29 cellular contexts compared by ENCODE assay signal in the genomic region with DNA sequence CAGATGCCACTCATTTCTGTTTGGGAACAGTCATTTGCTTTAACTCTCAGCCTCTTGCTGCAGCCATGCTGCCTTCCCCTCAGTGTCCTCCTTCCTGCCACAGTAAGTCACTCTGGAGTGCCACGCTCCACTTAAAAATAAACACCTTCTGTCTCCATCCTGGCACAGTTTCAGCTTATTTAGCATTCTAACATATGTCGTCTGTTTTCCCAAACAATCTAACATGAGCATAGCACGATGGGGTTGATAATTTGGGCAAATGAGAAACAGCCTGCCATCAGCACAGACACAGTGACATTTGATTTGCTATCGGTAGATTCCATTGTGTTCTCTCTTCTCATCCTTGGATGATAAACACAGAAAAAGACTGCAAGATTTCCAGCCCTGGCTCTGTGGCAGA.
"Had no signal": no experiment of that assay in that cellular context is flagged by ENCODE, and none has a peak within 500 bp of the region (broad histone marks: within the 10 kb centered on the region; RNA-seq: fewer than 3 reads in every experiment).

No MANE protein-coding gene starts in this region.

- H3K4me1 ChIP-seq: esophagus muscularis mucosa, foreskin keratinocyte, heart right ventricle, left ventricle myocardium inferior, right lobe of liver, testis, uterus had no signal

- H3K36me3 Mint-ChIP-seq: activated CD4-positive, alpha-beta memory T cell treated with anti-CD3 and anti-CD28 coated beads for 36 hours; activated naive CD4-positive, alpha-beta T cell treated with anti-CD3 and anti-CD28 coated beads, Interleukin-2, amount 10 ng/mL, durations not matched to agents 7 days and 5 days; activated naive CD8-positive, alpha-beta T cell treated with anti-CD3 and anti-CD28 coated beads, Interleukin-2, amount 10 ng/mL, durations not matched to agents 7 days and 5 days; natural killer cell treated with Interleukin-12 subunit alpha and Interleukin-12 subunit beta and Interleukin-15 and Interleukin-18, amount 100 ng/mL, for 72 hours had no signal

- H3K4me3 ChIP-seq: esophagus muscularis mucosa, heart right ventricle, left ventricle myocardium inferior, lung, mucosa of descending colon, right lobe of liver, testis, transverse colon, uterus had no signal

- H3K27me3 ChIP-seq: brain microvascular endothelial cell, foreskin keratinocyte, right lobe of liver, testis, transverse colon, uterus had no signal

- H3K36me3 ChIP-seq: brain microvascular endothelial cell, esophagus muscularis mucosa, heart right ventricle, left ventricle myocardium inferior, neutrophil, right lobe of liver, transverse colon, uterus, WERI-Rb-1 had no signal

- H3K27ac Mint-ChIP-seq: activated CD4-positive, alpha-beta memory T cell treated with anti-CD3 and anti-CD28 coated beads for 36 hours; activated CD4-positive, alpha-beta T cell treated with anti-CD3 and anti-CD28 coated beads, Interleukin-2, amount 10 ng/mL, durations not matched to agents 24 days and 14 days; activated naive CD4-positive, alpha-beta T cell treated with anti-CD3 and anti-CD28 coated beads, Interleukin-2, amount 10 ng/mL, durations not matched to agents 7 days and 5 days; activated naive CD8-positive, alpha-beta T cell treated with anti-CD3 and anti-CD28 coated beads, Interleukin-2, amount 10 ng/mL, durations not matched to agents 7 days and 5 days; activated T-cell treated with anti-CD3 and anti-CD28 coated beads, Interleukin-2, amount 50 U/mL, for 24 hours; dendritic cell treated with granulocyte-macrophage colony-stimulating factor and Interleukin-4, amounts not matched to agents 40 ng/mL and 50 ng/mL, for 4 days; natural killer cell treated with Interleukin-12 subunit alpha and Interleukin-12 subunit beta and Interleukin-15 and Interleukin-18, amount 100 ng/mL, for 72 hours; progenitor cell of endocrine pancreas had no signal

- H3K4me3 Mint-ChIP-seq: activated CD4-positive, alpha-beta memory T cell treated with anti-CD3 and anti-CD28 coated beads for 36 hours; activated CD4-positive, alpha-beta T cell treated with anti-CD3 and anti-CD28 coated beads, Interleukin-2, amount 10 ng/mL, durations not matched to agents 24 days and 14 days; activated naive CD4-positive, alpha-beta T cell treated with anti-CD3 and anti-CD28 coated beads, Interleukin-2, amount 10 ng/mL, durations not matched to agents 7 days and 5 days; activated naive CD8-positive, alpha-beta T cell treated with anti-CD3 and anti-CD28 coated beads, Interleukin-2, amount 10 ng/mL, durations not matched to agents 7 days and 5 days; activated T-cell treated with anti-CD3 and anti-CD28 coated beads, Interleukin-2, amount 50 U/mL, for 24 hours; dendritic cell treated with granulocyte-macrophage colony-stimulating factor and Interleukin-4, amounts not matched to agents 40 ng/mL and 50 ng/mL, for 4 days; natural killer cell treated with Interleukin-12 subunit alpha and Interleukin-12 subunit beta and Interleukin-15 and Interleukin-18, amount 100 ng/mL, for 72 hours had no signal

- DNase-seq: activated CD4-positive, alpha-beta memory T cell treated with anti-CD3 and anti-CD28 coated beads for 36 hours; activated CD4-positive, alpha-beta T cell treated with anti-CD3 and anti-CD28 coated beads, Interleukin-2, amount 10 ng/mL, durations not matched to agents 24 days and 14 days; activated CD4-positive, CD25-positive, alpha-beta regulatory T cell treated with anti-CD3 and anti-CD28 coated beads, Interleukin-2, amount 50 U/mL, for 72 hours; activated CD8-positive, alpha-beta memory T cell treated with anti-CD3 and anti-CD28 coated beads, Interleukin-2, amount 50 U/mL, for 48 hours; activated gamma-delta T cell; activated naive CD4-positive, alpha-beta T cell treated with anti-CD3 and anti-CD28 coated beads, Interleukin-2, amount 10 ng/mL, durations not matched to agents 7 days and 5 days; activated naive CD8-positive, alpha-beta T cell treated with anti-CD3 and anti-CD28 coated beads, Interleukin-2, amount 10 ng/mL, durations not matched to agents 7 days and 5 days; activated T-cell treated with anti-CD3 and anti-CD28 coated beads, Interleukin-2, amount 50 U/mL, for 24 hours; amniotic stem cell; brain microvascular endothelial cell; foreskin keratinocyte; heart right ventricle; kidney glomerular epithelial cell; left ventricle myocardium inferior; right lobe of liver; stimulated activated CD4-positive, alpha-beta T cell treated with anti-CD3 and anti-CD28 coated beads, Interleukin-2, amount 100 ng/mL, for 48 hours; stimulated activated naive CD8-positive, alpha-beta T cell treated with anti-CD3 and anti-CD28 coated beads, Interleukin-15, Interleukin-2, amounts not matched to agents 100 U/mL and 50 U/mL, for 24 hours; T1000; transverse colon; uterus; WERI-Rb-1 had no signal

- ATAC-seq: foreskin keratinocyte; heart right ventricle; mucosa of descending colon; natural killer cell treated with Interleukin-12 subunit alpha and Interleukin-12 subunit beta and Interleukin-15 and Interleukin-18, amount 100 ng/mL, for 72 hours; right lobe of liver; stimulated activated naive CD8-positive, alpha-beta T cell treated with anti-CD3 and anti-CD28 coated beads, Interleukin-15, Interleukin-2, amounts not matched to agents 100 U/mL and 50 U/mL, for 24 hours had no signal

- H3K27ac ChIP-seq: brain microvascular endothelial cell, esophagus muscularis mucosa, foreskin keratinocyte, heart right ventricle, left ventricle myocardium inferior, neutrophil, right lobe of liver, uterus, WERI-Rb-1 had no signal

- H3K4me1 Mint-ChIP-seq: activated naive CD4-positive, alpha-beta T cell treated with anti-CD3 and anti-CD28 coated beads, Interleukin-2, amount 10 ng/mL, durations not matched to agents 7 days and 5 days; activated naive CD8-positive, alpha-beta T cell treated with anti-CD3 and anti-CD28 coated beads, Interleukin-2, amount 10 ng/mL, durations not matched to agents 7 days and 5 days had no signal

- H3K27me3 Mint-ChIP-seq: activated CD4-positive, alpha-beta memory T cell treated with anti-CD3 and anti-CD28 coated beads for 36 hours; activated CD4-positive, alpha-beta T cell treated with anti-CD3 and anti-CD28 coated beads, Interleukin-2, amount 10 ng/mL, durations not matched to agents 24 days and 14 days; activated naive CD4-positive, alpha-beta T cell treated with anti-CD3 and anti-CD28 coated beads, Interleukin-2, amount 10 ng/mL, durations not matched to agents 7 days and 5 days; activated naive CD8-positive, alpha-beta T cell treated with anti-CD3 and anti-CD28 coated beads, Interleukin-2, amount 10 ng/mL, durations not matched to agents 7 days and 5 days; activated T-cell treated with anti-CD3 and anti-CD28 coated beads, Interleukin-2, amount 50 U/mL, for 24 hours; dendritic cell treated with granulocyte-macrophage colony-stimulating factor and Interleukin-4, amounts not matched to agents 40 ng/mL and 50 ng/mL, for 4 days; natural killer cell treated with Interleukin-12 subunit alpha and Interleukin-12 subunit beta and Interleukin-15 and Interleukin-18, amount 100 ng/mL, for 72 hours had no signal

- H3K9me3 Mint-ChIP-seq: activated CD4-positive, alpha-beta T cell treated with anti-CD3 and anti-CD28 coated beads, Interleukin-2, amount 10 ng/mL, durations not matched to agents 24 days and 14 days; activated naive CD4-positive, alpha-beta T cell treated with anti-CD3 and anti-CD28 coated beads, Interleukin-2, amount 10 ng/mL, durations not matched to agents 7 days and 5 days; activated naive CD8-positive, alpha-beta T cell treated with anti-CD3 and anti-CD28 coated beads, Interleukin-2, amount 10 ng/mL, durations not matched to agents 7 days and 5 days; activated T-cell treated with anti-CD3 and anti-CD28 coated beads, Interleukin-2, amount 50 U/mL, for 24 hours; dendritic cell treated with granulocyte-macrophage colony-stimulating factor and Interleukin-4, amounts not matched to agents 40 ng/mL and 50 ng/mL, for 4 days; natural killer cell treated with Interleukin-12 subunit alpha and Interleukin-12 subunit beta and Interleukin-15 and Interleukin-18, amount 100 ng/mL, for 72 hours had no signal
